ENCODE assay signal across 19 cellular contexts in genomic region chr20:6074784-6075183, GRCh38. TPM values are rescaled to one million over a fixed set of nuclear protein-coding genes. Genes with fewer than 3 reads are reported as not detected.
"Had no signal": no experiment of that assay in that cellular context is flagged by ENCODE, and none has a peak within 500 bp of the region (broad histone marks: within the 10 kb centered on the region; RNA-seq: fewer than 3 reads in every experiment).

No MANE protein-coding gene starts in this region.

- H3K36me3 ChIP-seq: esophagus muscularis mucosa, lower lobe of right lung, tibial nerve had no signal

- H3K27ac ChIP-seq: coronary artery, esophagus muscularis mucosa, lower lobe of right lung, suprapubic skin, tibial nerve, VCaP had no signal

- DNase-seq: activated CD8-positive, alpha-beta memory T cell treated with anti-CD3 and anti-CD28 coated beads, Interleukin-2, amount 10 ng/mL, durations not matched to agents 7 days and 5 days; activated CD8-positive, alpha-beta T cell treated with anti-CD3 and anti-CD28 coated beads for 36 hours; activated effector memory CD4-positive, alpha-beta T cell treated with anti-CD3 and anti-CD28 coated beads, Interleukin-2, amount 50 U/mL, for 16 hours; activated T-cell treated with anti-CD3 and anti-CD28 coated beads for 4 hours; aorta; glutamatergic neuron; lower lobe of right lung; stimulated activated CD4-positive, alpha-beta T cell treated with anti-CD3 and anti-CD28 coated beads, Interleukin-12 subunit alpha, Interleukin-12 subunit beta, amount 100 ng/mL, for 4 hours; stimulated activated CD4-positive, alpha-beta T cell treated with anti-CD3 and anti-CD28 coated beads, Interleukin-1b, Interleukin-23, amount 100 ng/mL, for 48 hours had no signal

- H3K4me1 ChIP-seq: suprapubic skin, tibial nerve had no signal

- H3K27me3 ChIP-seq: esophagus muscularis mucosa, suprapubic skin, tibial nerve had no signal

- H3K4me3 ChIP-seq: coronary artery, esophagus muscularis mucosa, lower lobe of right lung, suprapubic skin, tibial nerve had no signal

- H3K9me3 ChIP-seq: esophagus muscularis mucosa, lower lobe of right lung, suprapubic skin, tibial nerve had no signal

RNA-seq across cellular contexts. Expression of gene LRRN4, which starts 20.9 kb away (rescaled TPM):
- total RNA-seq: activated CD4-positive, alpha-beta T cell treated with anti-CD3 and anti-CD28 coated beads, Interleukin-2, amount 10 ng/mL, durations not matched to agents 7 days and 5 days; activated CD8-positive, alpha-beta memory T cell treated with anti-CD3 and anti-CD28 coated beads, Interleukin-2, amount 10 ng/mL, durations not matched to agents 7 days and 5 days; activated CD8-positive, alpha-beta T cell treated with anti-CD3 and anti-CD28 coated beads for 36 hours; naive thymus-derived CD8-positive, alpha-beta T cell; osteocyte; T-helper 2 cell treated with Interferon-gamma antibody and Interleukin-4, amounts not matched to agents 100 ng/mL and 5 ng/mL, for 36 hours; tibial nerve had no signal
- polyA plus RNA-seq: aorta; naive thymus-derived CD8-positive, alpha-beta T cell; urinary bladder had no signal

RNA-seq across cellular contexts. Expression of gene FERMT1, which starts 48.0 kb away (rescaled TPM):
- total RNA-seq: activated CD4-positive, alpha-beta T cell treated with anti-CD3 and anti-CD28 coated beads, Interleukin-2, amount 10 ng/mL, durations not matched to agents 7 days and 5 days; naive thymus-derived CD8-positive, alpha-beta T cell had no signal
- polyA plus RNA-seq: naive thymus-derived CD8-positive, alpha-beta T cell had no signal
